Comparison of ENCODE assay signal across 18 cellular contexts in genomic region chr16:14957576-14958322, GRCh38. TPM values are rescaled to one million over a fixed set of nuclear protein-coding genes. Genes with fewer than 3 reads are reported as not detected.
A peak's percentile ranks its signal among the peaks of the same experiment; 100 is the strongest.
DNase-seq lines count a peak whose midpoint lies in the region; ATAC-seq, FAIRE-seq and TF ChIP-seq lines count a peak whose summit lies in the region.
"Had no signal": no experiment of that assay in that cellular context is flagged by ENCODE, and none has a peak within 500 bp of the region (broad histone marks: within the 10 kb centered on the region; RNA-seq: fewer than 3 reads in every experiment).

No MANE protein-coding gene starts in this region.

- CTCF ChIA-PET in CD4-positive, alpha-beta memory T cell (lab: Charles Lee; ENCODE audit: partially characterized antibody): no interaction called here

- WGBS in aorta, 2 donors: 94% methylated on average over 28 of the region's 28 CpGs

- no peaks in the 10 kb centered on the region for H3K79me2 ChIP-seq in osteoblast (ENCODE audit: insufficient read depth, low read length)

- intact Hi-C loops in left ventricle myocardium superior (cut with micrococcal nuclease) (no loop called here), left ventricle myocardium inferior (cut with micrococcal nuclease) (no loop called here), kidney (cut with DNase I) (no loop called here), aorta (cut with DNase I) (no loop called here)
- intact Hi-C loops in activated CD4-positive, alpha-beta T cell treated with anti-CD3 and anti-CD28 coated beads, Interleukin-2, amount 10 ng/mL, durations not matched to agents 24 days and 14 days (cut with micrococcal nuclease): no loop called here
- intact Hi-C loops in CD4-positive, alpha-beta memory T cell (cut with micrococcal nuclease): no loop called here

- POLR2A ChIA-PET in CD4-positive, alpha-beta memory T cell (lab: Charles Lee; ENCODE audit: partially characterized antibody): no interaction called here

- H2AFZ ChIP-seq in osteoblast (ENCODE audit: low read length): no peak overlapping the region

- FAIRE-seq in kidney (lab: Jason Lieb, UNC): no peak
- FAIRE-seq: GM19239 had no signal

- ATAC-seq in left ventricle myocardium superior (no peak), aorta (ENCODE audit: low FRiP score) (peak; percentile 52)

- H3K4me1 ChIP-seq in left ventricle myocardium inferior (peaks cover 13% of the 10 kb centered on the region), kidney (ENCODE audit: control insufficient read depth in 1 of 2, insufficient read depth in 1 of 2, low read depth in 1 of 2, low read length in 2 of 2) (peaks cover 0 to 2% of the 10 kb centered on the region in 2 donors), osteoblast (ENCODE audit: insufficient read depth, low read length) (no peaks in the 10 kb centered on the region), aorta (ENCODE audit: control insufficient read depth in 1 of 2, insufficient read depth in 2 of 2, low read length in 2 of 2) (no peaks in the 10 kb centered on the region)
- H3K4me1 ChIP-seq in CD4-positive, alpha-beta memory T cell (ENCODE audit: insufficient read depth, low read length): no peaks in the 10 kb centered on the region
- H3K4me1 ChIP-seq: BLaER1, SJCRH30 had no signal

- H3K36me3 Mint-ChIP-seq in activated CD4-positive, alpha-beta T cell treated with anti-CD3 and anti-CD28 coated beads, Interleukin-2, amount 10 ng/mL, durations not matched to agents 24 days and 14 days (ENCODE audit: low read depth): no peaks in the 10 kb centered on the region
- H3K36me3 Mint-ChIP-seq in CD4-positive, alpha-beta memory T cell: peaks cover 0 to 2% of the 10 kb centered on the region in 2 donors

- H3K4me2 ChIP-seq in osteoblast (ENCODE audit: insufficient read depth, low read length): no peak overlapping the region
- H3K4me2 ChIP-seq: BLaER1 had no signal

- no peaks in the 10 kb centered on the region for H3K4me1 Mint-ChIP-seq in activated CD4-positive, alpha-beta T cell treated with anti-CD3 and anti-CD28 coated beads, Interleukin-2, amount 10 ng/mL, durations not matched to agents 24 days and 14 days
- H3K4me1 Mint-ChIP-seq in CD4-positive, alpha-beta memory T cell: no peaks in the 10 kb centered on the region

- H3K27ac Mint-ChIP-seq in activated CD4-positive, alpha-beta T cell treated with anti-CD3 and anti-CD28 coated beads, Interleukin-2, amount 10 ng/mL, durations not matched to agents 24 days and 14 days: no peak overlapping the region
- H3K27ac Mint-ChIP-seq in CD4-positive, alpha-beta memory T cell: no peak overlapping the region

- TF ChIP-seq CTCF in left ventricle myocardium inferior (IDR thresholded peaks at IDR 0.05; ENCODE audit: borderline replicate concordance): no peak
- no peak for TF ChIP-seq CTCF in kidney (IDR thresholded peaks at IDR 0.05; ENCODE audit: borderline replicate concordance, extremely low read depth, insufficient read depth)
- no peak for TF ChIP-seq CTCF in osteoblast (IDR thresholded peaks at IDR 0.05; ENCODE audit: extremely low read depth, low read depth, low read length)

- DNase-seq in left ventricle myocardium superior (peak; percentile 29), left ventricle myocardium inferior (no peak), kidney (peak; percentile 81), osteoblast (ENCODE audit: insufficient read length, low spot score, missing footprints) (peak; percentile 39), aorta (peak in 1 of 2 donors; percentile 77), NCI-H2029 treated with DMSO at 0.1 percent for 48 hours (lab: John Stamatoyannopoulos, UW) (no peak)
- no peak for DNase-seq in activated CD4-positive, alpha-beta T cell treated with anti-CD3 and anti-CD28 coated beads, Interleukin-2, amount 10 ng/mL, durations not matched to agents 24 days and 14 days
- no peak for DNase-seq in CD4-positive, alpha-beta memory T cell
- DNase-seq: 8988T; GF-D8; H9; NCI-H187; NCI-H446; NK-92 treated with Interleukin-12 subunit alpha and Interleukin-12 subunit beta, amount 100 ng/mL, for 24 hours; RPMI8226; SJCRH30 had no signal

- H3K27me3 Mint-ChIP-seq in activated CD4-positive, alpha-beta T cell treated with anti-CD3 and anti-CD28 coated beads, Interleukin-2, amount 10 ng/mL, durations not matched to agents 24 days and 14 days: peaks cover 11% of the 10 kb centered on the region
- H3K27me3 Mint-ChIP-seq in CD4-positive, alpha-beta memory T cell: peaks cover 2 to 12% of the 10 kb centered on the region in 2 donors

- H3K27me3 ChIP-seq in left ventricle myocardium inferior (ENCODE audit: low read depth): no peaks in the 10 kb centered on the region
- peaks cover 15% of the 10 kb centered on the region for H3K27me3 ChIP-seq in osteoblast (ENCODE audit: insufficient read depth, low read length)
- no peaks in the 10 kb centered on the region for H3K27me3 ChIP-seq in aorta (ENCODE audit: control insufficient read depth in 1 of 2, insufficient read depth in 2 of 2, low read length in 1 of 2)
- H3K27me3 ChIP-seq in CD4-positive, alpha-beta memory T cell (ENCODE audit: insufficient read depth, low read length): no peaks in the 10 kb centered on the region
- H3K27me3 ChIP-seq: BLaER1, SJCRH30 had no signal

- no peaks in the 10 kb centered on the region for H3K9me3 Mint-ChIP-seq in activated CD4-positive, alpha-beta T cell treated with anti-CD3 and anti-CD28 coated beads, Interleukin-2, amount 10 ng/mL, durations not matched to agents 24 days and 14 days
- peaks cover 0 to 2% (median 0%) of the 10 kb centered on the region in 8 donors for H3K9me3 Mint-ChIP-seq in CD4-positive, alpha-beta memory T cell
- H3K9me3 Mint-ChIP-seq: H9 had no signal

- H3K36me3 ChIP-seq in left ventricle myocardium inferior (no peaks in the 10 kb centered on the region), kidney (ENCODE audit: control insufficient read depth in 1 of 2, insufficient read depth in 2 of 2, low read length in 2 of 2) (no peaks in the 10 kb centered on the region), osteoblast (ENCODE audit: insufficient read depth, low read length) (no peaks in the 10 kb centered on the region), aorta (ENCODE audit: control insufficient read depth in 1 of 2, insufficient read depth in 2 of 2, low read length in 1 of 2) (no peaks in the 10 kb centered on the region)
- H3K36me3 ChIP-seq in CD4-positive, alpha-beta memory T cell (ENCODE audit: insufficient read depth, low read length): no peaks in the 10 kb centered on the region
- H3K36me3 ChIP-seq: BLaER1, SJCRH30 had no signal

- H3K4me3 ChIP-seq in left ventricle myocardium inferior (no peak overlapping the region), kidney (ENCODE audit: low read length in 2 of 2) (no peak overlapping the region), osteoblast (ENCODE audit: insufficient read depth, low read length) (no peak overlapping the region), aorta (ENCODE audit: low read length in 2 of 2) (no peak overlapping the region)
- no peak overlapping the region for H3K4me3 ChIP-seq in CD4-positive, alpha-beta memory T cell (ENCODE audit: low read length in 2 of 2)
- H3K4me3 ChIP-seq: BLaER1, SJCRH30 had no signal

- H3K27ac ChIP-seq in left ventricle myocardium inferior (replicated peaks): no peak overlapping the region
- no peak overlapping the region for H3K27ac ChIP-seq in kidney (ENCODE audit: low read depth in 2 of 2, low read length in 2 of 2)
- H3K27ac ChIP-seq in osteoblast (ENCODE audit: low read depth, low read length): no peak overlapping the region
- H3K27ac ChIP-seq in aorta (ENCODE audit: low read depth in 1 of 2, low read length in 2 of 2): no peak overlapping the region
- no peak overlapping the region for H3K27ac ChIP-seq in CD4-positive, alpha-beta memory T cell (ENCODE audit: low read depth, low read length)
- H3K27ac ChIP-seq: BLaER1, SJCRH30 had no signal

- H3K9ac ChIP-seq in kidney (ENCODE audit: low read length in 2 of 2): no peak overlapping the region
- H3K9ac ChIP-seq: BLaER1 had no signal

- H3K9me3 ChIP-seq in left ventricle myocardium inferior (replicated peaks) (no peaks in the 10 kb centered on the region), kidney (ENCODE audit: control insufficient read depth in 1 of 2, low read length in 2 of 2) (no peaks in the 10 kb centered on the region), osteoblast (ENCODE audit: low read depth, low read length) (no peaks in the 10 kb centered on the region), aorta (ENCODE audit: control insufficient read depth, low read length) (no peaks in the 10 kb centered on the region)
- no peaks in the 10 kb centered on the region for H3K9me3 ChIP-seq in CD4-positive, alpha-beta memory T cell (ENCODE audit: control insufficient read depth in 1 of 2, low read length in 2 of 2)
- H3K9me3 ChIP-seq: BLaER1, SJCRH30 had no signal

- H3K4me3 Mint-ChIP-seq in activated CD4-positive, alpha-beta T cell treated with anti-CD3 and anti-CD28 coated beads, Interleukin-2, amount 10 ng/mL, durations not matched to agents 24 days and 14 days: no peak overlapping the region
- no peak overlapping the region for H3K4me3 Mint-ChIP-seq in CD4-positive, alpha-beta memory T cell
- H3K4me3 Mint-ChIP-seq: H9 had no signal

- H4K20me1 ChIP-seq in osteoblast (ENCODE audit: insufficient read depth, low read length): no peaks in the 10 kb centered on the region
- H4K20me1 ChIP-seq: BLaER1 had no signal

RNA-seq across cellular contexts. Expression of gene PDXDC1, which starts 17.1 kb away (rescaled TPM):
- total RNA-seq in left ventricle myocardium superior (82.0 TPM), left ventricle myocardium inferior (71.4 TPM), kidney (113 TPM), osteoblast (82.5 and 90.5 TPM in 2 replicates), aorta (10 to 100 TPM; 84.7 to 88.1 TPM)
- polyA plus RNA-seq in kidney (ENCODE audit: insufficient read depth, low read depth, low replicate concordance) (56.5 TPM), aorta (10 to 100 TPM; 51.4 to 56.3 TPM)
- 55.6 and 56.1 TPM in 2 replicates for total RNA-seq in activated CD4-positive, alpha-beta T cell treated with anti-CD3 and anti-CD28 coated beads, Interleukin-2, amount 10 ng/mL, durations not matched to agents 24 days and 14 days
- total RNA-seq in CD4-positive, alpha-beta memory T cell: 10 to 100 TPM; 83.9 to 86.7 TPM
- polyA plus RNA-seq in CD4-positive, alpha-beta memory T cell: 10 to 100 TPM; 11.1 to 37.2 TPM

RNA-seq across cellular contexts. Expression of gene NPIPA1, which starts 20.5 kb away (rescaled TPM):
- total RNA-seq in left ventricle myocardium superior: 46.3 TPM
- total RNA-seq in left ventricle myocardium inferior: 49.2 TPM
- total RNA-seq in kidney: 79.3 TPM
- 26.7 TPM for polyA plus RNA-seq in kidney (ENCODE audit: insufficient read depth, low read depth, low replicate concordance)
- total RNA-seq in osteoblast: 52.1 and 56.9 TPM in 2 replicates
- 100 to 1,000 TPM; 124 to 221 TPM for total RNA-seq in aorta
- 100 to 1,000 TPM in 1 of 2 donors, 10 to 100 TPM in 1; 24.0 to 167 TPM for polyA plus RNA-seq in aorta
- 120 and 122 TPM in 2 replicates for total RNA-seq in activated CD4-positive, alpha-beta T cell treated with anti-CD3 and anti-CD28 coated beads, Interleukin-2, amount 10 ng/mL, durations not matched to agents 24 days and 14 days
- 100 to 1,000 TPM; 143 to 149 TPM for total RNA-seq in CD4-positive, alpha-beta memory T cell
- 1 to 10 TPM in 1 of 2 donors, not detected in 1; 9.1 TPM for polyA plus RNA-seq in CD4-positive, alpha-beta memory T cell

Comparison
In these comparisons a context has a peak if more than half of its experiments do, and no peak if none do; other contexts are left out.
1. DNase-seq: peak in left ventricle myocardium superior (single experiment), kidney (single experiment) and osteoblast (single experiment); none in left ventricle myocardium inferior (single experiment), activated CD4-positive, alpha-beta T cell treated with anti-CD3 and anti-CD28 coated beads, Interleukin-2, amount 10 ng/mL, durations not matched to agents 24 days and 14 days (single experiment), NCI-H2029 treated with DMSO at 0.1 percent for 48 hours (single experiment) and CD4-positive, alpha-beta memory T cell (0 of 5).